8 cellular contexts compared by ENCODE assay signal in genomic region chr3:195896361-195897080, GRCh38. TPM values are rescaled to one million over a fixed set of nuclear protein-coding genes. Genes with fewer than 3 reads are reported as not detected.
A peak's percentile ranks its signal among the peaks of the same experiment; 100 is the strongest.
DNase-seq lines count a peak whose midpoint lies in the region; ATAC-seq, FAIRE-seq and TF ChIP-seq lines count a peak whose summit lies in the region.

No MANE protein-coding gene starts in this region.

- CTCF ChIA-PET in A673 (lab: Charles Lee): interaction anchor here (0.6 kb wide), 3 partner anchors 20 to 1952 kb away, joined by 4 to 6 read pairs (median 5); no protein-coding TSS in a partner anchor

- intact Hi-C loops in A673 (cut with micrococcal nuclease; ENCODE audit: unreplicated experiment): no loop called here
- intact Hi-C loops in breast epithelium (cut with DNase I; ENCODE audit: low total_unique reads): no loop called here

- H3K36me3 ChIP-seq in A673 (ENCODE audit: insufficient read depth, low read length, poor library complexity, severe bottlenecking) (no peaks in the 10 kb centered on the region), breast epithelium (no peaks in the 10 kb centered on the region), keratinocyte (ENCODE audit: control insufficient read depth in 2 of 2, extremely low read depth in 1 of 2, insufficient read depth in 2 of 2, low read length in 2 of 2) (peaks cover 0 to 9% of the 10 kb centered on the region in 2 experiments)

- dilution Hi-C loops in keratinocyte (cut with MboI; ENCODE audit: extremely low pct_ligation_motif_present, low sequenced_read_pairs): no loop called here

- H3K4me3 Mint-ChIP-seq in stimulated activated effector memory CD8-positive, alpha-beta T cell treated with anti-CD3 and anti-CD28 coated beads, Interleukin-12 subunit alpha, Interleukin-12 subunit beta, amount 100 ng/mL, for 72 hours: peak overlapping the region; percentile 84

- POLR2A ChIA-PET in A673 (lab: Charles Lee; ENCODE audit: low non-redundant PET): no interaction called here

- FAIRE-seq in keratinocyte (lab: Jason Lieb, UNC): peak; percentile 43

- peaks cover 57% of the 10 kb centered on the region for H3K36me3 Mint-ChIP-seq in stimulated activated effector memory CD8-positive, alpha-beta T cell treated with anti-CD3 and anti-CD28 coated beads, Interleukin-12 subunit alpha, Interleukin-12 subunit beta, amount 100 ng/mL, for 72 hours

- H3K9me1 ChIP-seq in keratinocyte (ENCODE audit: control insufficient read depth, extremely low read depth, insufficient read depth, low read length): no peaks in the 10 kb centered on the region

- peaks cover 64% of the 10 kb centered on the region for H3K4me1 Mint-ChIP-seq in stimulated activated effector memory CD8-positive, alpha-beta T cell treated with anti-CD3 and anti-CD28 coated beads, Interleukin-12 subunit alpha, Interleukin-12 subunit beta, amount 100 ng/mL, for 72 hours

- H4K20me1 ChIP-seq in keratinocyte (ENCODE audit: control insufficient read depth, extremely low read depth, insufficient read depth, low read length): peaks cover 4% of the 10 kb centered on the region

- H3K4me2 ChIP-seq in keratinocyte (ENCODE audit: control insufficient read depth, extremely low read depth, insufficient read depth, low read depth, low read length): peak overlapping the region; percentile 99

- TF ChIP-seq CTCF in A673 (conservative IDR thresholded peaks at IDR 0.05; ENCODE audit: low read depth, low read length) (no peak), breast epithelium (IDR thresholded peaks at IDR 0.05) (no peak), keratinocyte (optimal IDR thresholded peaks at IDR 0.05 in 1 of 3, IDR thresholded peaks at IDR 0.05 in 1 of 3, conservative IDR thresholded peaks at IDR 0.05 in 1 of 3; ENCODE audit: extremely low read depth in 1 of 3, insufficient read depth in 2 of 3, low read length in 3 of 3) (no peak)

- H3K79me2 ChIP-seq in keratinocyte (ENCODE audit: control insufficient read depth, insufficient read depth, low read length): peaks cover 60% of the 10 kb centered on the region

- H3K27ac ChIP-seq in A673 (ENCODE audit: low read depth, low read length, poor library complexity, severe bottlenecking) (peak overlapping the region; percentile 70), breast epithelium (peak overlapping the region; percentile 87 to 96), keratinocyte (ENCODE audit: control insufficient read depth, insufficient read depth, low read length) (peak overlapping the region; percentile 81)

- H3K27ac Mint-ChIP-seq in stimulated activated effector memory CD8-positive, alpha-beta T cell treated with anti-CD3 and anti-CD28 coated beads, Interleukin-12 subunit alpha, Interleukin-12 subunit beta, amount 100 ng/mL, for 72 hours: peak overlapping the region; percentile 93

- H3K4me3 ChIP-seq in A673 (ENCODE audit: low read depth, low read length, poor library complexity, severe bottlenecking) (peak overlapping the region; percentile 76), breast epithelium (peak overlapping the region; percentile 56 to 84 (median 76)), keratinocyte (ENCODE audit: control insufficient read depth in 2 of 3, extremely low read depth in 1 of 3, insufficient read depth in 2 of 3, low read depth in 1 of 3, low read length in 3 of 3) (peak overlapping the region; percentile 70 to 86 (median 70))

- H3K9me3 ChIP-seq in A673 (ENCODE audit: low read depth, low read length, poor library complexity, severe bottlenecking): no peaks in the 10 kb centered on the region
- H3K9me3 ChIP-seq in breast epithelium: no peaks in the 10 kb centered on the region
- no peaks in the 10 kb centered on the region for H3K9me3 ChIP-seq in keratinocyte (ENCODE audit: control insufficient read depth, low read depth, low read length)

- H2AFZ ChIP-seq in keratinocyte (ENCODE audit: control insufficient read depth, low read length): peak overlapping the region; percentile 52

- DNase-seq in A673 (ENCODE audit: low spot score) (peak; percentile 23), NCI-H82 treated with DMSO at 0.1 percent for 48 hours (lab: John Stamatoyannopoulos, UW; ENCODE audit: unreplicated experiment) (peak; percentile 78), breast epithelium (ENCODE audit: low spot score in 2 of 2) (peak in 1 of 2 donors; percentile 40), keratinocyte (ENCODE audit: low read depth, low spot score) (no peak)
- DNase-seq in stimulated activated effector memory CD8-positive, alpha-beta T cell treated with anti-CD3 and anti-CD28 coated beads, Interleukin-12 subunit alpha, Interleukin-12 subunit beta, amount 100 ng/mL, for 72 hours (ENCODE audit: low spot score in 2 of 2): no peak

- H3K27me3 ChIP-seq in A673 (replicated peaks; ENCODE audit: insufficient read depth, low read depth, low read length, poor library complexity) (no peaks in the 10 kb centered on the region), breast epithelium (no peaks in the 10 kb centered on the region), keratinocyte (ENCODE audit: control insufficient read depth, extremely low read depth, insufficient read depth, low read length) (no peaks in the 10 kb centered on the region)

- no TSS peak for BruUV-seq in A673 (replicated peaks; lab: Mats Ljungman, UMichigan)

- peak; percentile 28 for ATAC-seq in GM19035 (IDR thresholded peaks at IDR 0.05; ENCODE audit: unreplicated experiment)
- ATAC-seq in stimulated activated effector memory CD8-positive, alpha-beta T cell treated with anti-CD3 and anti-CD28 coated beads, Interleukin-12 subunit alpha, Interleukin-12 subunit beta, amount 100 ng/mL, for 72 hours: peak; percentile 19
- ATAC-seq in GM21390 (IDR thresholded peaks at IDR 0.05; ENCODE audit: unreplicated experiment): no peak
- ATAC-seq in HG02885 (IDR thresholded peaks at IDR 0.05; ENCODE audit: poor library complexity, unreplicated experiment): no peak

- no peaks in the 10 kb centered on the region for H3K9me3 Mint-ChIP-seq in stimulated activated effector memory CD8-positive, alpha-beta T cell treated with anti-CD3 and anti-CD28 coated beads, Interleukin-12 subunit alpha, Interleukin-12 subunit beta, amount 100 ng/mL, for 72 hours

- no peak for TF ChIP-seq POLR2A in breast epithelium (IDR thresholded peaks at IDR 0.05)

- peak overlapping the region; percentile 76 for H3K9ac ChIP-seq in keratinocyte (ENCODE audit: control insufficient read depth, extremely low read depth, insufficient read depth, low read length)

- H3K4me1 ChIP-seq in A673 (ENCODE audit: insufficient read depth, low read length, poor library complexity, severe bottlenecking) (peaks cover 29% of the 10 kb centered on the region), breast epithelium (peaks cover 24 to 34% of the 10 kb centered on the region in 2 donors), keratinocyte (ENCODE audit: control insufficient read depth, extremely low read depth, insufficient read depth, low read length) (peaks cover 40% of the 10 kb centered on the region)

RNA-seq across cellular contexts. Expression of gene TNK2, which starts 11.8 kb away (rescaled TPM):
- total RNA-seq in A673 (2021): 18.2 and 24.4 TPM in 2 replicates
- 10 to 100 TPM; 13.1 to 28.7 (median 24.9) TPM for total RNA-seq in breast epithelium
- 10.6 to 21.4 TPM (median 15.8 TPM) in 3 replicates for polyA plus RNA-seq in keratinocyte
- 17.1 TPM for polyA plus RNA-seq in keratinocyte (2011; ENCODE audit: low read depth)
- 4.4 and 10.0 TPM in 2 replicates for polyA plus RNA-seq in keratinocyte (2011; cell fraction: cytosol; rRNA removed)
- 56.7 and 70.6 TPM in 2 replicates for polyA plus RNA-seq in keratinocyte (2011; cell fraction: nucleus; rRNA removed)
- 23.7 and 30.5 TPM in 2 replicates for polyA plus RNA-seq in keratinocyte (2012; ENCODE audit: low replicate concordance)
- 24.1 to 62.9 TPM (median 26.8 TPM) in 3 replicates for polyA minus RNA-seq in keratinocyte
- 24.0 TPM for polyA minus RNA-seq in keratinocyte (2011; cell fraction: cytosol; rRNA and poly(A)+ RNA removed)
- 27.1 and 33.3 TPM in 2 replicates for polyA minus RNA-seq in keratinocyte (2011; cell fraction: nucleus; rRNA and poly(A)+ RNA removed)

Comparison
In these comparisons a context has a peak if more than half of its experiments do, and no peak if none do; other contexts are left out.
1. DNase-seq: peak in A673 (single experiment) and NCI-H82 treated with DMSO at 0.1 percent for 48 hours (single experiment); none in keratinocyte (single experiment) and stimulated activated effector memory CD8-positive, alpha-beta T cell treated with anti-CD3 and anti-CD28 coated beads, Interleukin-12 subunit alpha, Interleukin-12 subunit beta, amount 100 ng/mL, for 72 hours (0 of 2).
2. ATAC-seq: peak in GM19035 (single experiment) and stimulated activated effector memory CD8-positive, alpha-beta T cell treated with anti-CD3 and anti-CD28 coated beads, Interleukin-12 subunit alpha, Interleukin-12 subunit beta, amount 100 ng/mL, for 72 hours (single experiment); none in GM21390 (single experiment) and HG02885 (single experiment).
3. Peak in every context shown above with its lines, with median percentiles within 50 percentile points of each other: H3K27ac ChIP-seq and H3K4me3 ChIP-seq.